ENCODE assay signal across 5 cellular contexts in the genomic region with DNA sequence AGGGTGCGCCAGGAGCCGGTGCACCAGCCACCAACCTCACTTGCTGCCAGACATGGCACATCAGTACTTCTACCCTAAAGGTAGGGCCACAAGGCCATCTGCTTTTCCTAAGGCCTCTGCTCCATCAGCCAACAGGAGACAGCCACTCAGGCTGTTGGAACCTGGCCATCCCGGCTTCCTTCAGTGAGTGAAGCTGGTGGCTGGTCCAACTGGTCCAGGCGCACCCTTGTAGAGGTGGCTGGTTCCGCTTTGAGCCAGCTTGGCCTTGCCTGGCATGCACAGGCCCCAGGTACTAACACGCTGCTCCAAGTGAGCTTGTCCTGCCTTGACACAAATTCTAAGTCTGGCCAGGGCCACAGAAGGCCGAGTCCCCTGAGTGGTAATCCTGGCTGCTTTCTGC. TPM values are rescaled to one million over a fixed set of nuclear protein-coding genes. Genes with fewer than 3 reads are reported as not detected.
"Had no signal": no experiment of that assay in that cellular context is flagged by ENCODE, and none has a peak within 500 bp of the region (broad histone marks: within the 10 kb centered on the region; RNA-seq: fewer than 3 reads in every experiment).

No MANE protein-coding gene starts in this region.

RNA-seq across cellular contexts. Expression of a gene that starts 58.8 kb away (rescaled TPM):
- total RNA-seq: LHCN-M2, MCF 10A, PC-3, SJSA1 had no signal
- polyA plus RNA-seq: SK-N-SH had no signal
